21 cellular contexts compared by ENCODE assay signal in genomic region chr12:58099476-58099875, GRCh38.
"Had no signal": no experiment of that assay in that cellular context is flagged by ENCODE, and none has a peak within 500 bp of the region (broad histone marks: within the 10 kb centered on the region; RNA-seq: fewer than 3 reads in every experiment).

No MANE protein-coding gene starts in this region.

- ATAC-seq: HepG2, Right ventricle myocardium inferior, SK-N-SH treated with all-trans-retinoic acid at 6 μM for 48 hours had no signal

- H3K27ac ChIP-seq: KMS-11, SJCRH30 had no signal

- H3K9me3 ChIP-seq: MG63 had no signal

- DNase-seq: IMR-90, Kasumi-1, MG63, NCI-H1092, NCI-H1436, NCI-H187, NCI-H2029, NCI-H2081 treated with DMSO at 0.1 percent for 48 hours, NCI-H2171, NCI-H226, NCI-H446, NCI-H510A, NCI-H524 treated with DMSO at 0.1 percent for 48 hours, NCI-H69, NCI-H774, SHP77 treated with DMSO at 0.1 percent for 48 hours had no signal

- H3K27me3 ChIP-seq: MG63, SJCRH30 had no signal

- H3K4me3 ChIP-seq: MG63, SJCRH30 had no signal

- H3K36me3 ChIP-seq: MG63, SJCRH30 had no signal
